ENCODE assay signal across 8 cellular contexts in genomic region chr2:226800941-226801784, GRCh38. TPM values are rescaled to one million over a fixed set of nuclear protein-coding genes. Genes with fewer than 3 reads are reported as not detected.
DNase-seq lines count a peak whose midpoint lies in the region; ATAC-seq lines count a peak whose summit lies in the region.

No MANE protein-coding gene starts in this region.

- ATAC-seq in HG03045 (IDR thresholded peaks at IDR 0.05; ENCODE audit: unreplicated experiment) = peak; percentile 82

- no peaks in the 10 kb centered on the region for H3K9me3 ChIP-seq in endocrine pancreas (ENCODE audit: control insufficient read depth, low read length)

- H3K4me3 ChIP-seq in endocrine pancreas (ENCODE audit: control insufficient read depth, insufficient read depth, low read length) = peak overlapping the region; percentile 85

- H3K36me3 ChIP-seq in endocrine pancreas (ENCODE audit: control insufficient read depth, insufficient read depth, low read length) = no peaks in the 10 kb centered on the region

- DNase-seq in NCI-H82 (lab: John Stamatoyannopoulos, UW) = peak; percentile 48
- no peak for DNase-seq in NCI-H82 treated with DMSO at 0.1 percent for 48 hours (lab: John Stamatoyannopoulos, UW; ENCODE audit: unreplicated experiment)
- peak; percentile 80 for DNase-seq in NCI-H446 treated with DMSO at 0.1 percent for 48 hours (lab: John Stamatoyannopoulos, UW)
- DNase-seq in activated CD8-positive, alpha-beta memory T cell treated with anti-CD3 and anti-CD28 coated beads for 24 hours = peak; percentile 95
- DNase-seq in mesenteric fat pad (ENCODE audit: low spot score) = peak; percentile 91
- DNase-seq in stimulated activated CD8-positive, alpha-beta memory T cell treated with anti-CD3 and anti-CD28 coated beads, Interleukin-4, amount 100 ng/mL, for 4 hours (ENCODE audit: low read depth in 2 of 2, low spot score in 1 of 2) = peak; percentile 61

- peaks cover 8% of the 10 kb centered on the region for H3K4me1 ChIP-seq in endocrine pancreas (ENCODE audit: control insufficient read depth, insufficient read depth, low read length)

- peak overlapping the region; percentile 76 for H3K9ac ChIP-seq in endocrine pancreas (ENCODE audit: control insufficient read depth, insufficient read depth, low read length)

- no peaks in the 10 kb centered on the region for H3K27me3 ChIP-seq in endocrine pancreas (ENCODE audit: control insufficient read depth, insufficient read depth, low read length)

RNA-seq across cellular contexts. Expression of gene IRS1, which starts 1.5 kb away (rescaled TPM):
- 17.0 TPM for total RNA-seq in mesenteric fat pad

RNA-seq across cellular contexts. Expression of gene RHBDD1, which starts 34.7 kb away (rescaled TPM):
- 31.9 TPM for total RNA-seq in mesenteric fat pad
